In the genomic region with DNA sequence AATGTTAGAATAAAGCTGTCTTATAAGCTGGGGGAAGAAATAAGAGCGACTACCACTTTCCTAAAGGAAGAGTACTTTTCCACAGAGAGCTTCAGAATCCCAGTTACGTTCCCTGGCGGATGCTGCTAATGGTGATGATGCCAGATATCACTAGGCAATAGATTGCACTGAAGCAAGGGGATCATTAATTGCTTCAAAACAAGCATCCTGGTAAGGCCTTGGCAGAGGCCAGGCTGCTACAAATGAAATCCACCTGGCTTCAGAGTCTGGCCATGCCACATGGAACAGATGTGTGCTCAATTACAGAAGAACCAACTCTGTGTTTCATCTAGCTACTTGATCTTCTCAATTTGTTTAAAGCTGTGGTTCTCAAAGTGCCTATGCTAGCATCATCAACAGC, we compare ENCODE assay signal across 1 cellular context.
TF ChIP-seq lines count a peak whose summit lies in the region.

No MANE protein-coding gene starts in this region.

TF ChIP-seq in SK-N-SH treated with all-trans-retinoic acid at 6 μM for 48 hours, 23 proteins besides CTCF, POLR2A, EP300 and RAD21 (continued from another document):
- TF ChIP-seq ARNTL (CRISPR knock-in tag; IDR thresholded peaks at IDR 0.05; ENCODE audit: borderline replicate concordance, low read depth) = no peak
- TF ChIP-seq ZFP3 (CRISPR knock-in tag; IDR thresholded peaks at IDR 0.05) = no peak
- TF ChIP-seq ZNF70 (CRISPR knock-in tag; IDR thresholded peaks at IDR 0.05) = peak; percentile 51; the same call in 1 of the 2 replicates
- TF ChIP-seq CREB5 (CRISPR knock-in tag; IDR thresholded peaks at IDR 0.05; ENCODE audit: low read depth) = no peak
- no peak for TF ChIP-seq BACH2 (CRISPR knock-in tag; IDR thresholded peaks at IDR 0.05; ENCODE audit: borderline replicate concordance)
TF ChIP-seq in SK-N-SH treated with all-trans-retinoic acid at 6 μM for 48 hours: peak in this region for 10.
